ENCODE assay signal across 23 cellular contexts in the genomic region with DNA sequence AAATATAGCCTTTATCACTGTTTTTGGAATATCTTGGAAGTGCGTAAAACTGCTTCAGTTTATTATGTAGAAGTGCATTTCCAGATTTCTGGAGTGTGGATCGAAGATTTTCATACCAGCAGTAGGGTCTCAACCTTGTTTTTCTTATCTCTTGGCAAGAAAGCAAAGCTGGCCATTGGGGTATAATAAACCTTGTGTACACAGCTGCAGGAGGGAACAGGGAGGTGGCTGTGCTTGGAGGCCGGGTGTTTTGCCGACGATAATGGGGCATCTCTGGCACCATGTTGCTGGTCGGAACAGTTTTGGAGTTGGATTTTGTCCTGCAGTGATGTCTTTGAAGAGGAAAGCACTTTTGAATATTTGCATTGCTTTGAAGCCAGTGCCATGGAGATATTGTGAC. TPM values are rescaled to one million over a fixed set of nuclear protein-coding genes. Genes with fewer than 3 reads are reported as not detected.
DNase-seq lines count a peak whose midpoint lies in the region; ATAC-seq and TF ChIP-seq lines count a peak whose summit lies in the region.
"Had no signal": no experiment of that assay in that cellular context is flagged by ENCODE, and none has a peak within 500 bp of the region (broad histone marks: within the 10 kb centered on the region; RNA-seq: fewer than 3 reads in every experiment).

No MANE protein-coding gene starts in this region.

- no peaks in the 10 kb centered on the region for H3K27me3 Mint-ChIP-seq in mesothelial cell of epicardium (ENCODE audit: low read depth)

- TF ChIP-seq POLR2A in uterus (IDR thresholded peaks at IDR 0.05) = no peak
- TF ChIP-seq POLR2A in upper lobe of left lung (IDR thresholded peaks at IDR 0.05) = no peak

- no peaks in the 10 kb centered on the region for H3K9me3 ChIP-seq in uterus
- H3K9me3 ChIP-seq in upper lobe of left lung = no peaks in the 10 kb centered on the region
- H3K9me3 ChIP-seq: esophagus squamous epithelium, sigmoid colon had no signal

- intact Hi-C loops in uterus (cut with DNase I; ENCODE audit: low total_unique reads) = no loop called here

- ATAC-seq in upper lobe of left lung (ENCODE audit: low FRiP score in 2 of 2) = no peak
- no peak for ATAC-seq in GM18870 (IDR thresholded peaks at IDR 0.05; ENCODE audit: unreplicated experiment)
- ATAC-seq: activated CD8-positive, alpha-beta T cell treated with anti-CD3 and anti-CD28 coated beads, Interleukin-2, amount 10 ng/mL, durations not matched to agents 7 days and 5 days; CD8-positive, alpha-beta T cell; effector memory CD8-positive, alpha-beta T cell; left lobe of liver had no signal

- peak overlapping the region; percentile 60 for H3K27ac Mint-ChIP-seq in mesothelial cell of epicardium
- H3K27ac Mint-ChIP-seq: activated CD8-positive, alpha-beta T cell treated with anti-CD3 and anti-CD28 coated beads, Interleukin-2, amount 10 ng/mL, durations not matched to agents 7 days and 5 days; CD8-positive, alpha-beta T cell; effector memory CD8-positive, alpha-beta T cell had no signal

- H3K27ac ChIP-seq in uterus = peak overlapping the region in 1 of 2 donors; percentile 50
- no peak overlapping the region for H3K27ac ChIP-seq in upper lobe of left lung
- H3K27ac ChIP-seq: GM23248, sigmoid colon had no signal

- 52 to 63% methylated on average over 6 of the region's 6 CpGs for WGBS in upper lobe of left lung, 2 donors

- no peaks in the 10 kb centered on the region for H3K36me3 Mint-ChIP-seq in mesothelial cell of epicardium
- H3K36me3 Mint-ChIP-seq: CD8-positive, alpha-beta T cell had no signal

- H3K4me1 Mint-ChIP-seq in mesothelial cell of epicardium = peaks cover 53% of the 10 kb centered on the region

- DNase-seq in DMS153 (lab: John Stamatoyannopoulos, UW) (peak; percentile 55), HuH-7 (ENCODE audit: low spot score) (peak; percentile 8), NCI-H748 treated with DMSO at 0.1 percent for 48 hours (lab: John Stamatoyannopoulos, UW) (peak; percentile 81), mesothelial cell of epicardium (ENCODE audit: low spot score in 2 of 2, unreplicated experiment in 2 of 2) (no peak), uterus (no peak), upper lobe of left lung (no peak), GM20000 (ENCODE audit: low spot score) (no peak)
- DNase-seq: activated CD8-positive, alpha-beta T cell treated with anti-CD3 and anti-CD28 coated beads, Interleukin-2, amount 10 ng/mL, durations not matched to agents 7 days and 5 days; activated naive CD4-positive, alpha-beta T cell treated with anti-CD3 and anti-CD28 coated beads, Interleukin-2, amount 50 U/mL, for 16 hours; activated T-cell treated with anti-CD3 and anti-CD28 coated beads, Interleukin-2, amount 50 U/mL, for 48 hours; CD8-positive, alpha-beta T cell; effector memory CD8-positive, alpha-beta T cell; esophagus squamous epithelium; GM23248; NCI-H187; NCI-H82; occipital lobe; sigmoid colon; stimulated activated naive CD4-positive, alpha-beta T cell treated with Interleukin-2 at 50 U/mL for 16 hours; T-helper 2 cell; trophoblast cell had no signal

- peaks cover 0 to 7% of the 10 kb centered on the region in 2 donors for H3K4me1 ChIP-seq in uterus
- peaks cover 0 to 13% (median 7%) of the 10 kb centered on the region in 4 donors for H3K4me1 ChIP-seq in upper lobe of left lung

- TF ChIP-seq EP300 in upper lobe of left lung (IDR thresholded peaks at IDR 0.05) = no peak

- H3K4me3 ChIP-seq in uterus (no peak overlapping the region), upper lobe of left lung (no peak overlapping the region)
- H3K4me3 ChIP-seq: esophagus squamous epithelium, GM23248, sigmoid colon had no signal

- no peaks in the 10 kb centered on the region for H3K27me3 ChIP-seq in uterus
- no peaks in the 10 kb centered on the region for H3K27me3 ChIP-seq in upper lobe of left lung
- H3K27me3 ChIP-seq: esophagus squamous epithelium, sigmoid colon had no signal

- no peak overlapping the region for H3K4me3 Mint-ChIP-seq in mesothelial cell of epicardium
- H3K4me3 Mint-ChIP-seq: activated CD8-positive, alpha-beta T cell treated with anti-CD3 and anti-CD28 coated beads, Interleukin-2, amount 10 ng/mL, durations not matched to agents 7 days and 5 days; CD8-positive, alpha-beta T cell; effector memory CD8-positive, alpha-beta T cell had no signal

- TF ChIP-seq CTCF in mesothelial cell of epicardium (IDR thresholded peaks at IDR 0.05; ENCODE audit: unreplicated experiment) (no peak), uterus (IDR thresholded peaks at IDR 0.05) (no peak), upper lobe of left lung (IDR thresholded peaks at IDR 0.05) (no peak), GM20000 (IDR thresholded peaks at IDR 0.05; ENCODE audit: extremely low read depth, missing control alignments) (no peak)

- H3K9me3 Mint-ChIP-seq in mesothelial cell of epicardium = no peaks in the 10 kb centered on the region
- H3K9me3 Mint-ChIP-seq: CD8-positive, alpha-beta T cell; effector memory CD8-positive, alpha-beta T cell had no signal

- H3K36me3 ChIP-seq in uterus (no peaks in the 10 kb centered on the region), upper lobe of left lung (no peaks in the 10 kb centered on the region)
- H3K36me3 ChIP-seq: esophagus squamous epithelium, sigmoid colon had no signal

RNA-seq across cellular contexts. Expression of gene KANK1, which starts 28.2 kb away (rescaled TPM):
- total RNA-seq in mesothelial cell of epicardium (54.7 to 59.1 TPM (median 58.3 TPM) in 3 replicates), uterus (10 to 100 TPM; 39.1 to 73.8 (median 50.6) TPM), upper lobe of left lung (10 to 100 TPM; 32.8 to 64.9 (median 45.3) TPM)

Comparison
In these comparisons a context has a peak if more than half of its experiments do, and no peak if none do; other contexts are left out.
1. DNase-seq: peak in DMS153 (single experiment), HuH-7 (single experiment) and NCI-H748 treated with DMSO at 0.1 percent for 48 hours (single experiment); none in mesothelial cell of epicardium (0 of 2), uterus (0 of 2), upper lobe of left lung (0 of 2) and GM20000 (single experiment).